Comparison of ENCODE assay signal across 2 cellular contexts in genomic region chr3:73745429-73746247, GRCh38.
TF ChIP-seq lines count a peak whose summit lies in the region.

No MANE protein-coding gene starts in this region.

TF ChIP-seq in SK-N-SH treated with all-trans-retinoic acid at 6 μM for 48 hours, 23 proteins besides CTCF, POLR2A, EP300 and RAD21 (continued from another document):
- TF ChIP-seq GLIS3 (CRISPR knock-in tag; IDR thresholded peaks at IDR 0.05), result no peak
- TF ChIP-seq CSDC2 (CRISPR knock-in tag; IDR thresholded peaks at IDR 0.05), result no peak
- no peak for TF ChIP-seq POU6F1 (CRISPR knock-in tag; IDR thresholded peaks at IDR 0.05; ENCODE audit: borderline replicate concordance, low read depth)
- no peak for TF ChIP-seq TSHZ2 (CRISPR knock-in tag; IDR thresholded peaks at IDR 0.05)
- TF ChIP-seq PPARA (CRISPR knock-in tag; IDR thresholded peaks at IDR 0.05; ENCODE audit: borderline replicate concordance), result no peak
- no peak for TF ChIP-seq ZFP3 (CRISPR knock-in tag; IDR thresholded peaks at IDR 0.05)
- no peak for TF ChIP-seq ARNTL (CRISPR knock-in tag; IDR thresholded peaks at IDR 0.05; ENCODE audit: borderline replicate concordance, low read depth)
- TF ChIP-seq CREB5 (CRISPR knock-in tag; IDR thresholded peaks at IDR 0.05; ENCODE audit: low read depth), result no peak
- no peak for TF ChIP-seq ZFP30 (CRISPR knock-in tag; IDR thresholded peaks at IDR 0.05)
- no peak for TF ChIP-seq RARB (CRISPR knock-in tag; IDR thresholded peaks at IDR 0.05)
- no peak for TF ChIP-seq ZC3H10 (CRISPR knock-in tag; IDR thresholded peaks at IDR 0.05)
- no peak for TF ChIP-seq ZNF70 (CRISPR knock-in tag; IDR thresholded peaks at IDR 0.05)
- TF ChIP-seq PATZ1 (CRISPR knock-in tag; IDR thresholded peaks at IDR 0.05; ENCODE audit: borderline replicate concordance), result no peak
- TF ChIP-seq ISL1 (CRISPR knock-in tag; IDR thresholded peaks at IDR 0.05), result no peak
- TF ChIP-seq OSR1 (CRISPR knock-in tag; IDR thresholded peaks at IDR 0.05), result no peak
TF ChIP-seq in SK-N-SH treated with all-trans-retinoic acid at 6 μM for 48 hours: peak in this region for 0.

TF ChIP-seq in K562, 482 proteins besides CTCF, POLR2A, EP300 and RAD21 (continued from another document):
- no peak for TF ChIP-seq ZMIZ1 (IDR thresholded peaks at IDR 0.05; ENCODE audit: low read depth in 2 of 2, low read length in 2 of 2)
- TF ChIP-seq CREB3L1 (IDR thresholded peaks at IDR 0.05; ENCODE audit: borderline replicate concordance, low read depth), result no peak
- no peak for TF ChIP-seq SNAPC5 (CRISPR knock-in tag; IDR thresholded peaks at IDR 0.05)
